Comparison of ENCODE assay signal across 1 cellular context in the genomic region with DNA sequence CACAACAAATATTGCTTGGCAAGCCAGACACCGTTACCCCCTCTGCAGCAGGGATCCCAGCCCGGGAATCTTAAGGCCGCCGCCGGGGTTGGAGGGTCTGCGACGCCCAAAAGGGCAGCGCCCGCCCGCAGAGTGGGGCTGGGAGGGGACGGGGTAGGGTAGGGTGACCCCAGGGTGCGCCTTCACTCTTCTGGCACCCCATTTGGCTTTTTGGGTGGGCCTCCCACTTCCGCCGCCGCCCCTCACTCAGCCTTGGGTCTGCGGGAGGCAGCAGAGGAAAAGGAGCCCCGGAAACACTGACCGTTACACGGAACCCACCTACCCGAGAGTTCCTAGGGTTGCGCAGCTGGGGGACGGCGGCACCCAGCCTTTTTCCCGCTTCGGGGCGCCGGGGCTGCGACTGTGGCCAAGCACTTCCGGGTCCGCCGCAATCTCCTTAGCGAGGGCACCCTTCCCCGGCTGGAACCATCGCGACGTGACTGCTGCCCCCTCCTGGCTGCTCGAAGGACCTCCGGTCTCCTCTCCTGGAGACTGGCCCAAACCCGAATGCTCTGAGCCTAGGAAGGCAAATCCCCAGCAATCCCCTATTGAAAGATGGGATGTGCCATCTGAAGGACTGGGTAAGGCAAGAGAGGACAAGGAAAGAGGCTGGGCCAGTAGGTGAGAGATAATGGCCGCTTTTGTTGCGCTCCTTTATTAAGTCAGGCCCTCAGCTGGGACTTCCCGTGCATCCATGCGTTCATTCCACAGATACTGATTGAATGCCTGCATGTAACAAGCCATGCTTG.
TF ChIP-seq lines count a peak whose summit lies in the region.

A gene (minus strand): TSS at position 404 of the 788 bp plus-strand sequence. CDS start 1,447 bp downstream, outside the sequence.

TF ChIP-seq in HepG2, 621 proteins besides CTCF, POLR2A, EP300 and RAD21 (continued from another document and continues in another):
- TF ChIP-seq, protein P1, sequence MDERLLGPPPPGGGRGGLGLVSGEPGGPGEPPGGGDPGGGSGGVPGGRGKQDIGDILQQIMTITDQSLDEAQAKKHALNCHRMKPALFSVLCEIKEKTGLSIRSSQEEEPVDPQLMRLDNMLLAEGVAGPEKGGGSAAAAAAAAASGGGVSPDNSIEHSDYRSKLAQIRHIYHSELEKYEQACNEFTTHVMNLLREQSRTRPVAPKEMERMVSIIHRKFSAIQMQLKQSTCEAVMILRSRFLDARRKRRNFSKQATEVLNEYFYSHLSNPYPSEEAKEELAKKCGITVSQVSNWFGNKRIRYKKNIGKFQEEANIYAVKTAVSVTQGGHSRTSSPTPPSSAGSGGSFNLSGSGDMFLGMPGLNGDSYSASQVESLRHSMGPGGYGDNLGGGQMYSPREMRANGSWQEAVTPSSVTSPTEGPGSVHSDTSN (CRISPR knock-in tag; IDR thresholded peaks at IDR 0.05), result no peak
- peak; percentile 74; the same call in 1 of the 2 replicates for TF ChIP-seq RELA (CRISPR knock-in tag; IDR thresholded peaks at IDR 0.05)
- TF ChIP-seq HCFC1 (IDR thresholded peaks at IDR 0.05; ENCODE audit: low read depth, low read length), result peak; percentile 28; the same call in 1 of the 2 replicates
- TF ChIP-seq, protein P2, sequence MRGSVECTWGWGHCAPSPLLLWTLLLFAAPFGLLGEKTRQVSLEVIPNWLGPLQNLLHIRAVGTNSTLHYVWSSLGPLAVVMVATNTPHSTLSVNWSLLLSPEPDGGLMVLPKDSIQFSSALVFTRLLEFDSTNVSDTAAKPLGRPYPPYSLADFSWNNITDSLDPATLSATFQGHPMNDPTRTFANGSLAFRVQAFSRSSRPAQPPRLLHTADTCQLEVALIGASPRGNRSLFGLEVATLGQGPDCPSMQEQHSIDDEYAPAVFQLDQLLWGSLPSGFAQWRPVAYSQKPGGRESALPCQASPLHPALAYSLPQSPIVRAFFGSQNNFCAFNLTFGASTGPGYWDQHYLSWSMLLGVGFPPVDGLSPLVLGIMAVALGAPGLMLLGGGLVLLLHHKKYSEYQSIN (CRISPR knock-in tag; IDR thresholded peaks at IDR 0.05; ENCODE audit: borderline replicate concordance), result no peak
- TF ChIP-seq ZNF337 (CRISPR knock-in tag; IDR thresholded peaks at IDR 0.05; ENCODE audit: borderline replicate concordance, low read depth), result 0 out of 2 replicates have a peak, but pooled peaks have one; percentile 82
- TF ChIP-seq, protein P3, sequence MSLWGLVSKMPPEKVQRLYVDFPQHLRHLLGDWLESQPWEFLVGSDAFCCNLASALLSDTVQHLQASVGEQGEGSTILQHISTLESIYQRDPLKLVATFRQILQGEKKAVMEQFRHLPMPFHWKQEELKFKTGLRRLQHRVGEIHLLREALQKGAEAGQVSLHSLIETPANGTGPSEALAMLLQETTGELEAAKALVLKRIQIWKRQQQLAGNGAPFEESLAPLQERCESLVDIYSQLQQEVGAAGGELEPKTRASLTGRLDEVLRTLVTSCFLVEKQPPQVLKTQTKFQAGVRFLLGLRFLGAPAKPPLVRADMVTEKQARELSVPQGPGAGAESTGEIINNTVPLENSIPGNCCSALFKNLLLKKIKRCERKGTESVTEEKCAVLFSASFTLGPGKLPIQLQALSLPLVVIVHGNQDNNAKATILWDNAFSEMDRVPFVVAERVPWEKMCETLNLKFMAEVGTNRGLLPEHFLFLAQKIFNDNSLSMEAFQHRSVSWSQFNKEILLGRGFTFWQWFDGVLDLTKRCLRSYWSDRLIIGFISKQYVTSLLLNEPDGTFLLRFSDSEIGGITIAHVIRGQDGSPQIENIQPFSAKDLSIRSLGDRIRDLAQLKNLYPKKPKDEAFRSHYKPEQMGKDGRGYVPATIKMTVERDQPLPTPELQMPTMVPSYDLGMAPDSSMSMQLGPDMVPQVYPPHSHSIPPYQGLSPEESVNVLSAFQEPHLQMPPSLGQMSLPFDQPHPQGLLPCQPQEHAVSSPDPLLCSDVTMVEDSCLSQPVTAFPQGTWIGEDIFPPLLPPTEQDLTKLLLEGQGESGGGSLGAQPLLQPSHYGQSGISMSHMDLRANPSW (CRISPR knock-in tag; IDR thresholded peaks at IDR 0.05; ENCODE audit: borderline replicate concordance), result peak; percentile 58; the same call in 1 of the 2 replicates
- TF ChIP-seq GATA4 (IDR thresholded peaks at IDR 0.05; ENCODE audit: borderline replicate concordance, low read depth), result no peak
- no peak; the same call in 1 of the 2 replicates for TF ChIP-seq ZBTB42 (CRISPR knock-in tag; IDR thresholded peaks at IDR 0.05)
- TF ChIP-seq ZNF558 (CRISPR knock-in tag; IDR thresholded peaks at IDR 0.05; ENCODE audit: borderline replicate concordance), result 0 out of 2 replicates have a peak, but pooled peaks have one; percentile 61
- TF ChIP-seq ZNF749 (CRISPR knock-in tag; IDR thresholded peaks at IDR 0.05; ENCODE audit: borderline replicate concordance), result no peak
- peak; percentile 81; the same call in 1 of the 2 replicates for TF ChIP-seq ZSCAN25 (CRISPR knock-in tag; IDR thresholded peaks at IDR 0.05)
- no peak for TF ChIP-seq RARG (CRISPR knock-in tag; IDR thresholded peaks at IDR 0.05; ENCODE audit: low read depth)
- no peak for TF ChIP-seq NFRKB (IDR thresholded peaks at IDR 0.05)
- TF ChIP-seq MBNL3 (CRISPR knock-in tag; conservative IDR thresholded peaks at IDR 0.05), result no peak
- TF ChIP-seq, protein P4, sequence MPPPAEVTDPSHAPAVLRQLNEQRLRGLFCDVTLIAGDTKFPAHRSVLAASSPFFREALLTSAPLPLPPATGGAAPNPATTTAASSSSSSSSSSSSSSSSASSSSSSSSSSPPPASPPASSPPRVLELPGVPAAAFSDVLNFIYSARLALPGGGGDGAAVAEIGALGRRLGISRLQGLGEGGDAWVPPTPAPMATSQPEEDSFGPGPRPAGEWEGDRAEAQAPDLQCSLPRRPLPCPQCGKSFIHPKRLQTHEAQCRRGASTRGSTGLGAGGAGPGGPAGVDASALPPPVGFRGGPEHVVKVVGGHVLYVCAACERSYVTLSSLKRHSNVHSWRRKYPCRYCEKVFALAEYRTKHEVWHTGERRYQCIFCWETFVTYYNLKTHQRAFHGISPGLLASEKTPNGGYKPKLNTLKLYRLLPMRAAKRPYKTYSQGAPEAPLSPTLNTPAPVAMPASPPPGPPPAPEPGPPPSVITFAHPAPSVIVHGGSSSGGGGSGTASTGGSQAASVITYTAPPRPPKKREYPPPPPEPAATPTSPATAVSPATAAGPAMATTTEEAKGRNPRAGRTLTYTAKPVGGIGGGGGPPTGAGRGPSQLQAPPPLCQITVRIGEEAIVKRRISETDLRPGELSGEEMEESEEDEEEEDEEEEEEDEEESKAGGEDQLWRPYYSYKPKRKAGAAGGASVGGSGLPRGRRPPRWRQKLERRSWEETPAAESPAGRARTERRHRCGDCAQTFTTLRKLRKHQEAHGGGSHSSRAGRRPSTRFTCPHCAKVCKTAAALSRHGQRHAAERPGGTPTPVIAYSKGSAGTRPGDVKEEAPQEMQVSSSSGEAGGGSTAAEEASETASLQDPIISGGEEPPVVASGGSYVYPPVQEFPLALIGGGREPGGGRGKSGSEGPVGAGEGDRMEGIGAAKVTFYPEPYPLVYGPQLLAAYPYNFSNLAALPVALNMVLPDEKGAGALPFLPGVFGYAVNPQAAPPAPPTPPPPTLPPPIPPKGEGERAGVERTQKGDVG (CRISPR knock-in tag; IDR thresholded peaks at IDR 0.05; ENCODE audit: borderline replicate concordance), result peak; percentile 89; the same call in 1 of the 2 replicates
- no peak for TF ChIP-seq NCOA1 (CRISPR knock-in tag; IDR thresholded peaks at IDR 0.05)
- TF ChIP-seq ZNF557 (CRISPR knock-in tag; IDR thresholded peaks at IDR 0.05), result no peak
- TF ChIP-seq ZNF773 (CRISPR knock-in tag; IDR thresholded peaks at IDR 0.05; ENCODE audit: borderline replicate concordance), result no peak
- no peak for TF ChIP-seq BHLHE40 (IDR thresholded peaks at IDR 0.05; ENCODE audit: low read length)
- peak; percentile 69; the same call in 1 of the 2 replicates for TF ChIP-seq ETV5 (CRISPR knock-in tag; IDR thresholded peaks at IDR 0.05; ENCODE audit: borderline replicate concordance)
- TF ChIP-seq, protein P5, sequence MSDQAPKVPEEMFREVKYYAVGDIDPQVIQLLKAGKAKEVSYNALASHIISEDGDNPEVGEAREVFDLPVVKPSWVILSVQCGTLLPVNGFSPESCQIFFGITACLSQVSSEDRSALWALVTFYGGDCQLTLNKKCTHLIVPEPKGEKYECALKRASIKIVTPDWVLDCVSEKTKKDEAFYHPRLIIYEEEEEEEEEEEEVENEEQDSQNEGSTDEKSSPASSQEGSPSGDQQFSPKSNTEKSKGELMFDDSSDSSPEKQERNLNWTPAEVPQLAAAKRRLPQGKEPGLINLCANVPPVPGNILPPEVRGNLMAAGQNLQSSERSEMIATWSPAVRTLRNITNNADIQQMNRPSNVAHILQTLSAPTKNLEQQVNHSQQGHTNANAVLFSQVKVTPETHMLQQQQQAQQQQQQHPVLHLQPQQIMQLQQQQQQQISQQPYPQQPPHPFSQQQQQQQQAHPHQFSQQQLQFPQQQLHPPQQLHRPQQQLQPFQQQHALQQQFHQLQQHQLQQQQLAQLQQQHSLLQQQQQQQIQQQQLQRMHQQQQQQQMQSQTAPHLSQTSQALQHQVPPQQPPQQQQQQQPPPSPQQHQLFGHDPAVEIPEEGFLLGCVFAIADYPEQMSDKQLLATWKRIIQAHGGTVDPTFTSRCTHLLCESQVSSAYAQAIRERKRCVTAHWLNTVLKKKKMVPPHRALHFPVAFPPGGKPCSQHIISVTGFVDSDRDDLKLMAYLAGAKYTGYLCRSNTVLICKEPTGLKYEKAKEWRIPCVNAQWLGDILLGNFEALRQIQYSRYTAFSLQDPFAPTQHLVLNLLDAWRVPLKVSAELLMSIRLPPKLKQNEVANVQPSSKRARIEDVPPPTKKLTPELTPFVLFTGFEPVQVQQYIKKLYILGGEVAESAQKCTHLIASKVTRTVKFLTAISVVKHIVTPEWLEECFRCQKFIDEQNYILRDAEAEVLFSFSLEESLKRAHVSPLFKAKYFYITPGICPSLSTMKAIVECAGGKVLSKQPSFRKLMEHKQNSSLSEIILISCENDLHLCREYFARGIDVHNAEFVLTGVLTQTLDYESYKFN (CRISPR knock-in tag; conservative IDR thresholded peaks at IDR 0.05), result peak; percentile 46; the same call in 1 of the 2 replicates
- no peak for TF ChIP-seq NFIC (IDR thresholded peaks at IDR 0.05; ENCODE audit: low read length)
- no peak for TF ChIP-seq HNRNPUL1 (IDR thresholded peaks at IDR 0.05; ENCODE audit: low read depth, low read length)
- TF ChIP-seq, protein P6, sequence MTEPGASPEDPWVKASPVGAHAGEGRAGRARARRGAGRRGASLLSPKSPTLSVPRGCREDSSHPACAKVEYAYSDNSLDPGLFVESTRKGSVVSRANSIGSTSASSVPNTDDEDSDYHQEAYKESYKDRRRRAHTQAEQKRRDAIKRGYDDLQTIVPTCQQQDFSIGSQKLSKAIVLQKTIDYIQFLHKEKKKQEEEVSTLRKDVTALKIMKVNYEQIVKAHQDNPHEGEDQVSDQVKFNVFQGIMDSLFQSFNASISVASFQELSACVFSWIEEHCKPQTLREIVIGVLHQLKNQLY (CRISPR knock-in tag; IDR thresholded peaks at IDR 0.05), result no peak
- TF ChIP-seq RNF2 (conservative IDR thresholded peaks at IDR 0.05; ENCODE audit: low read depth), result peak; percentile 30; the same call in 1 of the 2 replicates
- 0 out of 2 replicates have a peak, but pooled peaks have one; percentile 54 for TF ChIP-seq NFATC3 (CRISPR knock-in tag; IDR thresholded peaks at IDR 0.05)
- no peak for TF ChIP-seq MZF1 (CRISPR knock-in tag; IDR thresholded peaks at IDR 0.05; ENCODE audit: borderline replicate concordance)
- TF ChIP-seq, protein P7, sequence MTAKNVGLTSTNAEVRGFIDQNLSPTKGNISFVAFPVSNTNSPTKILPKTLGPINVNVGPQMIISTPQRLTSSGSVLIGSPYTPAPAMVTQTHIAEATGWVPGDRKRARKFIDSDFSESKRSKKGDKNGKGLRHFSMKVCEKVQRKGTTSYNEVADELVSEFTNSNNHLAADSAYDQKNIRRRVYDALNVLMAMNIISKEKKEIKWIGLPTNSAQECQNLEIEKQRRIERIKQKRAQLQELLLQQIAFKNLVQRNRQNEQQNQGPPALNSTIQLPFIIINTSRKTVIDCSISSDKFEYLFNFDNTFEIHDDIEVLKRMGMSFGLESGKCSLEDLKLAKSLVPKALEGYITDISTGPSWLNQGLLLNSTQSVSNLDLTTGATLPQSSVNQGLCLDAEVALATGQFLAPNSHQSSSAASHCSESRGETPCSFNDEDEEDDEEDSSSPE (CRISPR knock-in tag; IDR thresholded peaks at IDR 0.05), result peak; percentile 69
- TF ChIP-seq, protein P8, sequence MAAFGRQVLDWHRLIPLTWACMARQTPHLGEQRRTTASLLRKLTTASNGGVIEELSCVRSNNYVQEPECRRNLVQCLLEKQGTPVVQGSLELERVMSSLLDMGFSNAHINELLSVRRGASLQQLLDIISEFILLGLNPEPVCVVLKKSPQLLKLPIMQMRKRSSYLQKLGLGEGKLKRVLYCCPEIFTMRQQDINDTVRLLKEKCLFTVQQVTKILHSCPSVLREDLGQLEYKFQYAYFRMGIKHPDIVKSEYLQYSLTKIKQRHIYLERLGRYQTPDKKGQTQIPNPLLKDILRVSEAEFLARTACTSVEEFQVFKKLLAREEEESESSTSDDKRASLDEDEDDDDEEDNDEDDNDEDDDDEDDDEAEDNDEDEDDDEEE (CRISPR knock-in tag; IDR thresholded peaks at IDR 0.05), result no peak
- TF ChIP-seq ZMAT3 (CRISPR knock-in tag; conservative IDR thresholded peaks at IDR 0.05), result 0 out of 2 replicates have a peak, but pooled peaks have one; percentile 36
